Comparison of ENCODE assay signal across 9 cellular contexts in the genomic region with DNA sequence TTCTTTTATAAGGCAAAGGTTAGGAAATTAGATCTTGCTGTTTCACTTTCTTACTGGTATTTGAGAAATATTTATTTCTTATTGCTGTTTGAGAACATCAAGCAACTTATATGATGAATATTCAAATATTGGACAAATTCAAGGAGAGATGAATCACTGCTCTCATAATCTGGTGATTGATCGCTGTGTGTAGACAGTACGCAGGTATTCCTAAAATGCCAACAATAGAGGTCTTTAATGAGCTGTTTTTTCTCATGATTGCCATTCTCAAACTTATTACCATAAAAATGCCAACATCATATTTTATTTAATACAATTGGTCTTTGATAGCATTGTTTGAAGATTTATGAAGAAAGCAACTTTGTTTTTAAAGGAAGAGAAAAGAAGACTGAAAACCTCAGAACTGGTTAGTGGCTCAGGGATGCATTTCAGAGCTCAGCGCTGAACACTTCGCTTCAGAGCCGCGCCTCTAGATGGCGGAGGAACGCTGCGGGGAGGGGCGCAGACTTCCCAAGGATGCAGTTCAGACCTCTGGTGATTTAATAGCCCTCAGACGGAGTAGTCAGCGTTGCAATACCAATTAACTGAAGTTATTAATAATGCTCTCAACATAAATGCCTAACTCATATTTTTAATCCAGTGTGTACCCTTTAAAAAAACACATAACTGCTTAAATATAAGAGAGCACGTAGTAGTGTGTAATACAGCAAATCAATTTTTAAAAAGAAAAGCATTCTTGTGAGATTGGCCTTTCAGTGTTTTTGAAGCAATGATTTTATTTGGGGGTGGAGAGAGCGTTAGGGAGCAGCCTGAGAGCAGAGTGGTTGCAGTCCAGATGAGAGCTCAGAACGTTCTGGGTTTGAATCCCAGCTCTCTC. TPM values are rescaled to one million over a fixed set of nuclear protein-coding genes. Genes with fewer than 3 reads are reported as not detected.
A peak's percentile ranks its signal among the peaks of the same experiment; 100 is the strongest.
DNase-seq lines count a peak whose midpoint lies in the region; ATAC-seq lines count a peak whose summit lies in the region.
"Had no signal": no experiment of that assay in that cellular context is flagged by ENCODE, and none has a peak within 500 bp of the region (broad histone marks: within the 10 kb centered on the region; RNA-seq: fewer than 3 reads in every experiment).

No MANE protein-coding gene starts in this region.

- H3K27ac ChIP-seq in trophoblast cell (ENCODE audit: low read depth, low read length): no peak overlapping the region
- H3K27ac ChIP-seq: BLaER1 treated with 17β-estradiol and CSF1 and Interleukin-3, amounts not matched to agents 10 nM and 100 nM had no signal

- no peak overlapping the region for H3K23ac ChIP-seq in trophoblast cell (ENCODE audit: low read length)

- no peak overlapping the region for H3K4ac ChIP-seq in trophoblast cell (ENCODE audit: low read depth, low read length)

- H2AK5ac ChIP-seq in trophoblast cell (ENCODE audit: low read length): no peak overlapping the region

- H3K14ac ChIP-seq in trophoblast cell (ENCODE audit: low read length): no peak overlapping the region

- no peak overlapping the region for H3K9ac ChIP-seq in trophoblast cell (ENCODE audit: low read length)
- H3K9ac ChIP-seq: BLaER1 treated with 17β-estradiol and CSF1 and Interleukin-3, amounts not matched to agents 10 nM and 100 nM had no signal

- no peak overlapping the region for H3K4me2 ChIP-seq in trophoblast cell (ENCODE audit: low read length)
- H3K4me2 ChIP-seq: BLaER1 treated with 17β-estradiol and CSF1 and Interleukin-3, amounts not matched to agents 10 nM and 100 nM had no signal

- no peaks in the 10 kb centered on the region for H3K36me3 ChIP-seq in trophoblast cell (ENCODE audit: control insufficient read depth in 1 of 2, insufficient read depth in 2 of 2, low read length in 2 of 2)
- H3K36me3 ChIP-seq: BLaER1 treated with 17β-estradiol and CSF1 and Interleukin-3, amounts not matched to agents 10 nM and 100 nM had no signal

- no peak overlapping the region for H4K8ac ChIP-seq in trophoblast cell (ENCODE audit: low read depth, low read length)

- DNase-seq in DMS79 treated with DMSO at 0.1 percent for 48 hours (lab: John Stamatoyannopoulos, UW) (peak; percentile 7), DMS79 (lab: John Stamatoyannopoulos, UW) (no peak), SHP77 (lab: John Stamatoyannopoulos, UW) (peak; percentile 11 to 17), glomerular visceral epithelial cell (ENCODE audit: extremely low spot score) (peak; percentile 20), trophoblast cell (peak; percentile 15 to 66)
- DNase-seq in effector CD8-positive, alpha-beta T cell (lab: John Stamatoyannopoulos, UW): no peak

- no peak overlapping the region for H2AFZ ChIP-seq in trophoblast cell (ENCODE audit: insufficient read depth, low read length, poor library complexity)

- no peak overlapping the region for H4K12ac ChIP-seq in trophoblast cell (ENCODE audit: low read depth, low read length)

- ATAC-seq in HG03139 (IDR thresholded peaks at IDR 0.05; ENCODE audit: unreplicated experiment): peak; percentile 61
- no peak for ATAC-seq in HG03469 (IDR thresholded peaks at IDR 0.05; ENCODE audit: unreplicated experiment)

- H3K18ac ChIP-seq in trophoblast cell (ENCODE audit: low read length): no peak overlapping the region

- H2BK5ac ChIP-seq in trophoblast cell (ENCODE audit: low read depth, low read length, poor library complexity): no peak overlapping the region

- no CpG with 5 or more reads among the region's 15 CpGs for WGBS in trophoblast cell (ENCODE audit: extremely low coverage, insufficient coverage, insufficient read length)

- H3K4me1 ChIP-seq in trophoblast cell (ENCODE audit: control insufficient read depth in 1 of 2, insufficient read depth in 2 of 2, low read length in 2 of 2): no peaks in the 10 kb centered on the region
- H3K4me1 ChIP-seq: BLaER1 treated with 17β-estradiol and CSF1 and Interleukin-3, amounts not matched to agents 10 nM and 100 nM had no signal

- no peak overlapping the region for H2BK12ac ChIP-seq in trophoblast cell (ENCODE audit: low read length)

- no peaks in the 10 kb centered on the region for H3K79me2 ChIP-seq in trophoblast cell (ENCODE audit: control insufficient read depth, insufficient read depth, low read length, poor library complexity)

- H3K9me3 ChIP-seq in trophoblast cell (ENCODE audit: insufficient read depth, low read depth, low read length): no peaks in the 10 kb centered on the region
- H3K9me3 ChIP-seq: BLaER1 treated with 17β-estradiol and CSF1 and Interleukin-3, amounts not matched to agents 10 nM and 100 nM had no signal

- H3K79me1 ChIP-seq in trophoblast cell (ENCODE audit: low read length): no peaks in the 10 kb centered on the region

- H4K91ac ChIP-seq in trophoblast cell (ENCODE audit: low read depth, low read length): no peak overlapping the region

- H2BK120ac ChIP-seq in trophoblast cell (ENCODE audit: insufficient read depth, low read length, poor library complexity): no peak overlapping the region

- no peaks in the 10 kb centered on the region for H3K27me3 ChIP-seq in trophoblast cell (ENCODE audit: insufficient read depth, low read length)
- H3K27me3 ChIP-seq: BLaER1 treated with 17β-estradiol and CSF1 and Interleukin-3, amounts not matched to agents 10 nM and 100 nM had no signal

- H3K4me3 ChIP-seq in trophoblast cell (ENCODE audit: low read depth, low read length): no peak overlapping the region
- H3K4me3 ChIP-seq: BLaER1 treated with 17β-estradiol and CSF1 and Interleukin-3, amounts not matched to agents 10 nM and 100 nM had no signal

RNA-seq across cellular contexts. Expression of a gene that starts 38.5 kb away (rescaled TPM):
- polyA plus RNA-seq in trophoblast cell (2013): 0.01 TPM in 1 of 2 replicates, not detected in the other

Comparison
In these comparisons a context has a peak if more than half of its experiments do, and no peak if none do; other contexts are left out.
1. DNase-seq: peak in DMS79 treated with DMSO at 0.1 percent for 48 hours (single experiment), SHP77 (2 of 2), glomerular visceral epithelial cell (single experiment) and trophoblast cell (2 of 2); none in DMS79 (single experiment) and effector CD8-positive, alpha-beta T cell (single experiment).